1 cellular context compared by ENCODE assay signal in the genomic region with DNA sequence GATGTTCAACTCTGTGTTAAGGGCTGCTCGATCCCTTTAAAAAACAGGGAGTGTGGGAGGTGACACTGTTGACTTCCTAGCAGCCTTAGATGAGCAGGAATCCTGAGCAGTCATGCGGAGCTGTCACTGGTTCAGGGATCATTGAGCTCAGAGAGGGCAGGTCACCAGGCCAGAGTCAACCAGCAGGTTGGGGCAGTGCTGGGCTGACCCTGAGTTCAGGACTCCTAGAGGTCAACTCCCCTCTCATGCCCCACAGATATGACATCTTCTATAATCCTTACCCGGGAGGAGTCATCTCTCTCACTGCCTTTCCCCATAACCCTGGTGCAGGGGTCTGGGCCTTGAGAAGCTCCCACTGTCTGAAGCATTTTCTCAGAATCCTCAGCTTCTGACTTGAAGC.
TF ChIP-seq lines count a peak whose summit lies in the region.

No MANE protein-coding gene starts in this region.

TF ChIP-seq in HepG2, 621 proteins besides CTCF, POLR2A, EP300 and RAD21:
- TF ChIP-seq ZFY (CRISPR knock-in tag; IDR thresholded peaks at IDR 0.05), result no peak
- TF ChIP-seq SRSF1 (optimal IDR thresholded peaks at IDR 0.05; ENCODE audit: low read depth, low read length), result no peak
- TF ChIP-seq ZNF768 (CRISPR knock-in tag; IDR thresholded peaks at IDR 0.05), result peak; percentile 85
TF ChIP-seq in HepG2: peak in this region for 1.
